25 cellular contexts compared by ENCODE assay signal in genomic region chr1:244021427-244021826, GRCh38.
"Had no signal": no experiment of that assay in that cellular context is flagged by ENCODE, and none has a peak within 500 bp of the region (broad histone marks: within the 10 kb centered on the region; RNA-seq: fewer than 3 reads in every experiment).

No MANE protein-coding gene starts in this region.

- H3K9me3 ChIP-seq: adrenal gland, ascending aorta, right lobe of liver, tibial nerve had no signal

- ATAC-seq: activated CD4-positive, alpha-beta T cell treated with anti-CD3 and anti-CD28 coated beads for 36 hours; activated T-cell treated with anti-CD3 and anti-CD28 coated beads, Interleukin-2, amount 50 U/mL, for 4 hours; foreskin keratinocyte; left ventricle myocardium superior; natural killer cell treated with Interleukin-12 subunit alpha and Interleukin-12 subunit beta and Interleukin-15 and Interleukin-18, amount 100 ng/mL, for 72 hours; right lobe of liver had no signal

- H3K4me1 ChIP-seq: adrenal gland, ascending aorta, foreskin keratinocyte, right lobe of liver, tibial nerve had no signal

- H3K4me3 Mint-ChIP-seq: activated B cell treated with CpG ODN at 0.5 μM for 24 hours; activated CD4-positive, alpha-beta T cell treated with anti-CD3 and anti-CD28 coated beads for 36 hours; activated naive CD8-positive, alpha-beta T cell; activated T-cell treated with anti-CD3 and anti-CD28 coated beads, Interleukin-2, amount 50 U/mL, for 4 hours; dendritic cell treated with granulocyte-macrophage colony-stimulating factor and Interleukin-4, amounts not matched to agents 40 ng/mL and 50 ng/mL, for 4 days; natural killer cell treated with Interleukin-12 subunit alpha and Interleukin-12 subunit beta and Interleukin-15 and Interleukin-18, amount 100 ng/mL, for 72 hours; stimulated activated naive CD8-positive, alpha-beta T cell treated with anti-CD3 and anti-CD28 coated beads, Interleukin-15, Interleukin-2, amounts not matched to agents 100 ng/mL and 50 ng/mL, for 24 hours had no signal

- H3K36me3 ChIP-seq: adrenal gland, ascending aorta, brain microvascular endothelial cell, right lobe of liver, tibial nerve had no signal

- DNase-seq: activated B cell treated with CpG ODN at 0.5 μM for 24 hours; activated CD4-positive, alpha-beta T cell treated with anti-CD3 and anti-CD28 coated beads for 36 hours; activated CD4-positive, alpha-beta T cell treated with anti-CD3 and anti-CD28 coated beads, Interleukin-2, amount 50 U/mL, for 4 hours; activated CD8-positive, alpha-beta memory T cell treated with anti-CD3 and anti-CD28 coated beads, Interleukin-2, amount 50 U/mL, for 48 hours; activated naive CD4-positive, alpha-beta T cell; activated T-cell treated with anti-CD3 and anti-CD28 coated beads, Interleukin-2, amount 50 U/mL, for 4 hours; adrenal gland; brain microvascular endothelial cell; caudate nucleus; effector CD4-positive, alpha-beta T cell; foreskin keratinocyte; left ventricle myocardium superior; nucleus accumbens; right lobe of liver; stimulated activated CD4-positive, alpha-beta T cell treated with anti-CD3 and anti-CD28 coated beads, Interleukin-1b, Interleukin-23, amount 100 ng/mL, for 48 hours; substantia nigra; T-helper 9 cell had no signal

- H3K9me3 Mint-ChIP-seq: activated B cell treated with CpG ODN at 0.5 μM for 24 hours; activated T-helper 2 cell treated with anti-CD3 and anti-CD28 coated beads, Interferon-gamma antibody, Interleukin-2, Interleukin-4, amounts not matched to agents 10 μg/mL and 5 μg/mL and 100 μg/mL, durations not matched to agents 14 hours and 24 hours and 36 hours; natural killer cell treated with Interleukin-12 subunit alpha and Interleukin-12 subunit beta and Interleukin-15 and Interleukin-18, amount 100 ng/mL, for 72 hours had no signal

- H3K4me1 Mint-ChIP-seq: activated B cell treated with CpG ODN at 0.5 μM for 24 hours; activated CD4-positive, alpha-beta T cell treated with anti-CD3 and anti-CD28 coated beads for 36 hours had no signal

- H3K27me3 Mint-ChIP-seq: activated CD4-positive, alpha-beta T cell treated with anti-CD3 and anti-CD28 coated beads for 36 hours; dendritic cell treated with granulocyte-macrophage colony-stimulating factor and Interleukin-4, amounts not matched to agents 40 ng/mL and 50 ng/mL, for 4 days had no signal

- H3K36me3 Mint-ChIP-seq: natural killer cell treated with Interleukin-12 subunit alpha and Interleukin-12 subunit beta and Interleukin-15 and Interleukin-18, amount 100 ng/mL, for 72 hours had no signal

- H3K27ac Mint-ChIP-seq: activated B cell treated with CpG ODN at 0.5 μM for 24 hours; activated CD4-positive, alpha-beta T cell treated with anti-CD3 and anti-CD28 coated beads for 36 hours; activated naive CD8-positive, alpha-beta T cell; activated T-helper 2 cell treated with anti-CD3 and anti-CD28 coated beads, Interferon-gamma antibody, Interleukin-2, Interleukin-4, amounts not matched to agents 10 μg/mL and 5 μg/mL and 100 μg/mL, durations not matched to agents 14 hours and 24 hours and 36 hours; dendritic cell treated with granulocyte-macrophage colony-stimulating factor and Interleukin-4, amounts not matched to agents 40 ng/mL and 50 ng/mL, for 4 days; natural killer cell treated with Interleukin-12 subunit alpha and Interleukin-12 subunit beta and Interleukin-15 and Interleukin-18, amount 100 ng/mL, for 72 hours; stimulated activated naive CD8-positive, alpha-beta T cell treated with anti-CD3 and anti-CD28 coated beads, Interleukin-15, Interleukin-2, amounts not matched to agents 100 ng/mL and 50 ng/mL, for 24 hours had no signal

- H3K4me3 ChIP-seq: adrenal gland, ascending aorta, right lobe of liver, skin epidermis, tibial nerve had no signal

- H3K27me3 ChIP-seq: adrenal gland, ascending aorta, brain microvascular endothelial cell, foreskin keratinocyte, right lobe of liver, tibial nerve had no signal

- H3K27ac ChIP-seq: adrenal gland, ascending aorta, brain microvascular endothelial cell, foreskin keratinocyte, right lobe of liver, skin epidermis, tibial nerve had no signal
